In genomic region chr7:90709501-90710465, GRCh38 we compare ENCODE assay signal across 8 cellular contexts.
DNase-seq lines count a peak whose midpoint lies in the region; ATAC-seq and TF ChIP-seq lines count a peak whose summit lies in the region.

No MANE protein-coding gene starts in this region.

- TF ChIP-seq CTCF in GM12865 (IDR thresholded peaks at IDR 0.05; ENCODE audit: insufficient read depth, low read depth, low read length, missing control alignments) = no peak
- TF ChIP-seq CTCF in fibroblast of the aortic adventitia (IDR thresholded peaks at IDR 0.05; ENCODE audit: insufficient read depth, low read length) = no peak
- no peak for TF ChIP-seq CTCF in GM13976 (IDR thresholded peaks at IDR 0.05; ENCODE audit: borderline replicate concordance, control extremely low read depth, extremely low read depth, insufficient read depth, missing control alignments)
- TF ChIP-seq CTCF in RWPE1 (conservative IDR thresholded peaks at IDR 0.05; ENCODE audit: low read depth) = no peak

- CTCF ChIA-PET in RWPE1 (lab: Yijun Ruan, JAX) = interaction anchor here (0.6 kb wide), 2 partner anchors 13 to 1424 kb away, joined by 3 read pairs; no protein-coding TSS in a partner anchor

- in situ Hi-C loops in GM13976 (cut with MboI; ENCODE audit: low sequenced_read_pairs, unreplicated experiment) = loop anchor here (25.0 kb wide), 1 partner anchor 328 kb away; no protein-coding TSS in a partner anchor

- H3K4me3 ChIP-seq in GM12865 (ENCODE audit: low read depth, low read length) = peak overlapping the region; percentile 85
- no peak overlapping the region for H3K4me3 ChIP-seq in fibroblast of the aortic adventitia (ENCODE audit: low read depth, low read length)

- POLR2A ChIA-PET in RWPE1 (lab: Yijun Ruan, JAX; ENCODE audit: low non-redundant PET) = no interaction called here

- ATAC-seq in GM21825 (IDR thresholded peaks at IDR 0.05; ENCODE audit: unreplicated experiment) = peak; percentile 53

- DNase-seq in GM12865 (ENCODE audit: low read depth) = peak; percentile 74
- DNase-seq in NCI-H526 (lab: John Stamatoyannopoulos, UW) = peak; percentile 53 to 77
- peak; percentile 78 for DNase-seq in fibroblast of the aortic adventitia (ENCODE audit: low read depth)
- peak; percentile 68 for DNase-seq in superior temporal gyrus (ENCODE audit: extremely low spot score)
- no peak for DNase-seq in GM13976 (ENCODE audit: low spot score)
- no peak for DNase-seq in RWPE1 (ENCODE audit: low spot score)
- DNase-seq in DMS53 (lab: John Stamatoyannopoulos, UW) = no peak

- no peak overlapping the region for H3K27ac ChIP-seq in RWPE1

Comparison
In these comparisons a context has a peak if more than half of its experiments do, and no peak if none do; other contexts are left out.
1. DNase-seq: peak in GM12865 (single experiment), NCI-H526 (2 of 2), fibroblast of the aortic adventitia (single experiment) and superior temporal gyrus (single experiment); none in GM13976 (single experiment), RWPE1 (single experiment) and DMS53 (single experiment).